Comparison of ENCODE assay signal across 12 cellular contexts in genomic region chr12:92111256-92111655, GRCh38. TPM values are rescaled to one million over a fixed set of nuclear protein-coding genes. Genes with fewer than 3 reads are reported as not detected.
DNase-seq lines count a peak whose midpoint lies in the region; ATAC-seq and TF ChIP-seq lines count a peak whose summit lies in the region.
"Had no signal": no experiment of that assay in that cellular context is flagged by ENCODE, and none has a peak within 500 bp of the region (broad histone marks: within the 10 kb centered on the region; RNA-seq: fewer than 3 reads in every experiment).

No MANE protein-coding gene starts in this region.

- ATAC-seq in GM18502 (IDR thresholded peaks at IDR 0.05; ENCODE audit: poor library complexity, unreplicated experiment) (peak; percentile 63), GM19043 (IDR thresholded peaks at IDR 0.05; ENCODE audit: low read depth, unreplicated experiment) (peak; percentile 63), HG03025 (IDR thresholded peaks at IDR 0.05; ENCODE audit: low FRiP score, unreplicated experiment) (peak; percentile 61), T-helper 17 cell (no peak)

- H3K4me3 ChIP-seq in vagina: no peak overlapping the region

- intact Hi-C loops in vagina (cut with DNase I): no loop called here

- H3K27ac ChIP-seq in vagina: no peak overlapping the region

- H3K36me3 ChIP-seq in vagina: no peaks in the 10 kb centered on the region

- peak overlapping the region; percentile 12 for H3K27ac Mint-ChIP-seq in T-helper 17 cell

- CTCF ChIA-PET in GM10248 (lab: Yijun Ruan, JAX): interaction anchor here (0.9 to 1.5 kb wide), 3 partner anchors 13 to 105 kb away, joined by 3 read pairs; no protein-coding TSS in a partner anchor

- no peak for TF ChIP-seq POLR2A in vagina (IDR thresholded peaks at IDR 0.05)

- H3K9me3 ChIP-seq in T-helper 17 cell (ENCODE audit: control insufficient read depth, low read length, poor library complexity, severe bottlenecking) (no peaks in the 10 kb centered on the region), vagina (no peaks in the 10 kb centered on the region)

- peaks cover 5% of the 10 kb centered on the region for H3K36me3 Mint-ChIP-seq in T-helper 17 cell (ENCODE audit: low read depth)

- H3K4me1 ChIP-seq in vagina: peaks cover 44% of the 10 kb centered on the region

- TF ChIP-seq CTCF in vagina (IDR thresholded peaks at IDR 0.05) (no peak), GM10248 (IDR thresholded peaks at IDR 0.05; ENCODE audit: control extremely low read depth, extremely low read depth, low read depth, missing control alignments) (no peak)

- H3K4me1 Mint-ChIP-seq in T-helper 17 cell: peaks cover 52% of the 10 kb centered on the region

- H3K27me3 ChIP-seq in vagina: no peaks in the 10 kb centered on the region

- H3K27me3 Mint-ChIP-seq in T-helper 17 cell: no peaks in the 10 kb centered on the region

- peak overlapping the region; percentile 56 for H3K4me3 Mint-ChIP-seq in T-helper 17 cell
- H3K4me3 Mint-ChIP-seq: CD14-positive monocyte, nephron progenitor cell had no signal

- POLR2A ChIA-PET in GM10248 (lab: Yijun Ruan, JAX): interaction anchor here (1.5 kb wide), 1 partner anchor 34 kb away, joined by 6 read pairs; the partner anchor contains the start of gene BTG1

- DNase-seq in T-helper 17 cell (no peak), vagina (ENCODE audit: extremely low spot score in 2 of 2) (no peak), GM10248 (ENCODE audit: extremely low spot score) (no peak), germinal center (ENCODE audit: low spot score) (no peak)
- DNase-seq in stimulated activated CD4-positive, alpha-beta T cell treated with anti-CD3 and anti-CD28 coated beads, Interleukin-1b, Interleukin-23, amount 100 ng/mL, for 48 hours: no peak
- DNase-seq: effector memory CD4-positive, alpha-beta T cell; NCI-H2081; nephron progenitor cell had no signal

RNA-seq across cellular contexts. Expression of gene BTG1, which starts 34.4 kb away (rescaled TPM):
- total RNA-seq in T-helper 17 cell (1,000 to 10,000 TPM; 1,109 to 1,137 TPM), vagina (73.7 TPM)

Comparison
In these comparisons a context has a peak if more than half of its experiments do, and no peak if none do; other contexts are left out.
1. RNA of gene BTG1, which starts 34.4 kb away (total RNA-seq): 1,109 to 1,137 TPM in T-helper 17 cell; 73.7 TPM in vagina (single experiment); every median in the first group is over 10 times any median in the second.